Comparison of ENCODE assay signal across 30 cellular contexts in the genomic region with DNA sequence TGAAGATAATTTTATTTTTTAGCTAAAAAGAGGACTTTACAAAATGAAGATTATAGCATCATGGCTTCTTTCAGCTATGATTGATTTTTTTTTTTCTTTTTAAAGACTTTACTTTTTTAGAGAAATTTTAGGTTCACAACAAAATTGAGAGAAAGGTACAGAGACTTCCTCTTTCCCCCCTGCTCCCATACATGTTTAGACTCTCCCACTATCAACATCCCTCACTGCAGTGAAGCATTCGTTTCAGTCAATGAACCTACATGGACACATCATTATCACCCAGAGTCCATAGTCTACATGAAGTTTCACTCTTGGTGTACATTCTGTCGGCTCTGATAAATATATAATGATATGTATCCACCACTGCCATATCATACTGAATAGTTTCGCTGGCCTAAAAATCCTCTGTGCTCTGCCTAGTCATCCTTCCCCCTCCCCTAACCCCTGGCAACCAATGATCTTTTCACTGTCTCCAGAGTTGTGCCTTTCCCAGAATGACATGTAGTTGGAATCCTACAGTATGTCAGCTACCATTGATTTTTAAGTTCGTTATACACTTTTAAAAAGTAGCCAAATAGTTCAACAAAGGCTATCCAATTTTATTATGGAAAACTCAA.
"Had no signal": no experiment of that assay in that cellular context is flagged by ENCODE, and none has a peak within 500 bp of the region (broad histone marks: within the 10 kb centered on the region; RNA-seq: fewer than 3 reads in every experiment).

No MANE protein-coding gene starts in this region.

- H3K27ac ChIP-seq: brain microvascular endothelial cell, coronary artery, dorsolateral prefrontal cortex, esophagus muscularis mucosa, foreskin keratinocyte, gastrocnemius medialis, heart left ventricle, WERI-Rb-1 had no signal

- H3K36me3 ChIP-seq: brain microvascular endothelial cell, gastrocnemius medialis had no signal

- H3K4me1 ChIP-seq: foreskin keratinocyte, gastrocnemius medialis, heart left ventricle had no signal

- ATAC-seq: activated CD4-positive, CD25-positive, alpha-beta regulatory T cell treated with anti-CD3 and anti-CD28 coated beads, Interleukin-2, amount 50 U/mL, for 24 hours; activated CD8-positive, alpha-beta T cell treated with anti-CD3 and anti-CD28 coated beads for 36 hours; activated T-cell treated with anti-CD3 and anti-CD28 coated beads, Interleukin-2, amount 50 U/mL, for 4 hours; activated T-helper 17 cell treated with anti-CD3 and anti-CD28 coated beads, Interleukin-2, amount 50 U/mL, for 72 hours; foreskin keratinocyte; gastrocnemius medialis; heart left ventricle; T-helper 17 cell had no signal

- H3K9me3 ChIP-seq: gastrocnemius medialis had no signal

- FAIRE-seq: astrocyte, bronchial epithelial cell had no signal

- H3K27me3 ChIP-seq: brain microvascular endothelial cell, dorsolateral prefrontal cortex, esophagus muscularis mucosa, foreskin keratinocyte, gastrocnemius medialis, heart left ventricle had no signal

- H3K4me3 ChIP-seq: coronary artery, dorsolateral prefrontal cortex, esophagus muscularis mucosa, gastrocnemius medialis, heart left ventricle had no signal

- DNase-seq: activated B cell treated with CpG ODN at 0.5 μM for 24 hours; activated CD4-positive, alpha-beta T cell treated with anti-CD3 and anti-CD28 coated beads for 48 hours; activated CD4-positive, alpha-beta T cell treated with anti-CD3 and anti-CD28 coated beads, Interleukin-2, amount 50 U/mL, for 1 hour; activated CD4-positive, alpha-beta T cell treated with anti-CD3 and anti-CD28 coated beads, Interleukin-2, amount 50 U/mL, for 48 hours; activated CD8-positive, alpha-beta memory T cell treated with anti-CD3 and anti-CD28 coated beads for 24 hours; activated CD8-positive, alpha-beta T cell treated with anti-CD3 and anti-CD28 coated beads for 36 hours; activated effector memory CD4-positive, alpha-beta T cell treated with Interleukin-2 at 50 U/mL for 16 hours; activated gamma-delta T cell treated with Interleukin-2 at 50 U/mL for 16 hours; activated naive CD4-positive, alpha-beta T cell treated with anti-CD3 and anti-CD28 coated beads, Interleukin-2, amount 50 U/mL, for 16 hours; activated naive CD4-positive, alpha-beta T cell treated with Interleukin-2 at 50 U/mL for 16 hours; activated T-cell treated with anti-CD3 and anti-CD28 coated beads, Interleukin-2, amount 50 U/mL, for 4 hours; amniotic stem cell; anterior cingulate cortex; brain microvascular endothelial cell; dorsolateral prefrontal cortex; effector memory CD4-positive, alpha-beta T cell; endodermal cell; foreskin keratinocyte; gastrocnemius medialis; glutamatergic neuron; heart left ventricle; T-helper 17 cell; T1000; WERI-Rb-1 had no signal
